ENCODE assay signal across 11 cellular contexts in genomic region chr15:81275711-81276417, GRCh38. TPM values are rescaled to one million over a fixed set of nuclear protein-coding genes. Genes with fewer than 3 reads are reported as not detected.
A peak's percentile ranks its signal among the peaks of the same experiment; 100 is the strongest.
DNase-seq lines count a peak whose midpoint lies in the region; ATAC-seq and TF ChIP-seq lines count a peak whose summit lies in the region.
"Had no signal": no experiment of that assay in that cellular context is flagged by ENCODE, and none has a peak within 500 bp of the region (broad histone marks: within the 10 kb centered on the region; RNA-seq: fewer than 3 reads in every experiment).

No MANE protein-coding gene starts in this region.

- CTCF ChIA-PET in T-cell (lab: Charles Lee), result interaction anchor here (0.7 to 3.0 kb wide), 25 partner anchors 9 to 134 kb away, joined by 3 to 27 read pairs (median 5); partner anchors contain the start of gene STARD5 (in 1 of the 2)

- peak overlapping the region; percentile 81 to 84 for H3K27ac Mint-ChIP-seq in T-cell
- H3K27ac Mint-ChIP-seq in stimulated activated effector memory CD8-positive, alpha-beta T cell treated with anti-CD3 and anti-CD28 coated beads, Interleukin-12 subunit alpha, Interleukin-12 subunit beta, amount 100 ng/mL, for 72 hours, result peak overlapping the region; percentile 35

- no peaks in the 10 kb centered on the region for H3K27me3 Mint-ChIP-seq in T-cell

- H3K9me3 Mint-ChIP-seq in T-cell, result peaks cover 3 to 7% (median 7%) of the 10 kb centered on the region in 3 donors
- H3K9me3 Mint-ChIP-seq in stimulated activated effector memory CD8-positive, alpha-beta T cell treated with anti-CD3 and anti-CD28 coated beads, Interleukin-12 subunit alpha, Interleukin-12 subunit beta, amount 100 ng/mL, for 72 hours, result peaks cover 10% of the 10 kb centered on the region

- H3K9ac ChIP-seq in DND-41 (ENCODE audit: low read depth, low read length), result no peak overlapping the region

- no peak for DNase-seq in DND-41
- no peak for DNase-seq in T-cell
- peak; percentile 82 for DNase-seq in fibroblast of the aortic adventitia (ENCODE audit: low read depth)
- no peak for DNase-seq in stimulated activated effector memory CD8-positive, alpha-beta T cell treated with anti-CD3 and anti-CD28 coated beads, Interleukin-12 subunit alpha, Interleukin-12 subunit beta, amount 100 ng/mL, for 72 hours (ENCODE audit: low spot score in 2 of 2)
- no peak for DNase-seq in germinal center (ENCODE audit: low spot score)
- no peak for DNase-seq in NCI-H1930 (lab: John Stamatoyannopoulos, UW)

- H3K36me3 ChIP-seq in DND-41 (ENCODE audit: insufficient read depth, low read length), result no peaks in the 10 kb centered on the region

- peaks cover 6% of the 10 kb centered on the region for H3K36me3 Mint-ChIP-seq in T-cell
- no peaks in the 10 kb centered on the region for H3K36me3 Mint-ChIP-seq in stimulated activated effector memory CD8-positive, alpha-beta T cell treated with anti-CD3 and anti-CD28 coated beads, Interleukin-12 subunit alpha, Interleukin-12 subunit beta, amount 100 ng/mL, for 72 hours

- H3K4me3 ChIP-seq in DND-41 (ENCODE audit: low read depth in 1 of 2, low read length in 2 of 2) (no peak overlapping the region), fibroblast of the aortic adventitia (ENCODE audit: low read depth, low read length) (no peak overlapping the region)
- H3K4me3 ChIP-seq: lung had no signal

- no peak for TF ChIP-seq CTCF in DND-41 (IDR thresholded peaks at IDR 0.05; ENCODE audit: borderline replicate concordance, extremely low read depth, low read length, poor library complexity, severe bottlenecking)
- no peak for TF ChIP-seq CTCF in fibroblast of the aortic adventitia (IDR thresholded peaks at IDR 0.05; ENCODE audit: insufficient read depth, low read length)

- H2AFZ ChIP-seq in DND-41 (ENCODE audit: low read depth, low read length), result peak overlapping the region; percentile 2; the same call in 1 of the 2 replicates

- ATAC-seq in DND-41 (ENCODE audit: insufficient read depth, low read depth) (no peak), T-cell (replicated peaks in 1 of 4) (no peak), GM21515 (IDR thresholded peaks at IDR 0.05; ENCODE audit: unreplicated experiment) (no peak), GM18868 (IDR thresholded peaks at IDR 0.05; ENCODE audit: unreplicated experiment) (no peak)
- ATAC-seq in stimulated activated effector memory CD8-positive, alpha-beta T cell treated with anti-CD3 and anti-CD28 coated beads, Interleukin-12 subunit alpha, Interleukin-12 subunit beta, amount 100 ng/mL, for 72 hours, result no peak

- POLR2A ChIA-PET in T-cell (lab: Charles Lee), result interaction anchor here (0.5 to 0.6 kb wide), 3 partner anchors 11 to 61 kb away, joined by 3 to 4 read pairs (median 3); no protein-coding TSS in a partner anchor

- no peaks in the 10 kb centered on the region for H3K79me2 ChIP-seq in DND-41 (ENCODE audit: insufficient read depth, low read length)

- H3K9me3 ChIP-seq in DND-41 (ENCODE audit: insufficient read depth, low read length, severe bottlenecking), result peaks cover 12% of the 10 kb centered on the region

- no peak overlapping the region; the same call in 1 of the 2 replicates for H3K27ac ChIP-seq in DND-41 (ENCODE audit: low read length)

- no peaks in the 10 kb centered on the region for H4K20me1 ChIP-seq in DND-41 (ENCODE audit: insufficient read depth, low read length)

- peaks cover 51 to 56% (median 54%) of the 10 kb centered on the region in 3 donors for H3K4me1 Mint-ChIP-seq in T-cell
- peaks cover 10% of the 10 kb centered on the region for H3K4me1 Mint-ChIP-seq in stimulated activated effector memory CD8-positive, alpha-beta T cell treated with anti-CD3 and anti-CD28 coated beads, Interleukin-12 subunit alpha, Interleukin-12 subunit beta, amount 100 ng/mL, for 72 hours

- no peaks in the 10 kb centered on the region for H3K27me3 ChIP-seq in DND-41 (ENCODE audit: insufficient read depth, low read length, poor library complexity)

- peak overlapping the region in 1 of 3 donors; percentile 50 for H3K4me3 Mint-ChIP-seq in T-cell
- no peak overlapping the region for H3K4me3 Mint-ChIP-seq in stimulated activated effector memory CD8-positive, alpha-beta T cell treated with anti-CD3 and anti-CD28 coated beads, Interleukin-12 subunit alpha, Interleukin-12 subunit beta, amount 100 ng/mL, for 72 hours
- H3K4me3 Mint-ChIP-seq: activated naive CD4-positive, alpha-beta T cell treated with anti-CD3 and anti-CD28 coated beads, Interleukin-2, amount 10 ng/mL, durations not matched to agents 7 days and 5 days; dendritic cell treated with granulocyte-macrophage colony-stimulating factor and Interleukin-4, amounts not matched to agents 40 ng/mL and 50 ng/mL, for 4 days had no signal

- H3K4me2 ChIP-seq in DND-41 (ENCODE audit: insufficient read depth, low read length), result no peak overlapping the region

- peaks cover 9% of the 10 kb centered on the region for H3K4me1 ChIP-seq in DND-41 (ENCODE audit: insufficient read depth, low read length)

RNA-seq across cellular contexts. Expression of gene STARD5, which starts 48.1 kb away (rescaled TPM):
- 1 to 10 TPM; 5.8 to 8.5 (median 7.3) TPM for total RNA-seq in T-cell
- 6.1 and 8.8 TPM in 2 replicates for total RNA-seq in fibroblast of the aortic adventitia (ENCODE audit: low replicate concordance)
